Comparison of ENCODE assay signal across 11 cellular contexts in the genomic region with DNA sequence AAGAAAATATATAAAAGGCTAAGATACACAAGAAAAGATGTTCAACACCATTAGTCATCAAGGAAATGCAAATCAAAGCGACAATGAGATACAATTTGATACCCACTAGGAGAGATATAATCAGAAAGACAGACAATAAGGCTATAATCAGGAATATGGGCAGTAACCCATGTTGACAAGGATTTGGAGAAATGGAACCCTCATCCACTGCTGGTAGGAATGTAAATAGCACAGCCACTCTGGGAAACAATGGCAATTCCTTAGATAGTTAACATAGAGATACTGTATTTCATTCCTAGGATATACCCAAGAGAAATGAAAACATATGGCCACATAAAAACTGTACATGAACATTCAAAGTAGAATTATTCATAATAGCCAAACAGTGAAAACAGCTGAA. TPM values are rescaled to one million over a fixed set of nuclear protein-coding genes. Genes with fewer than 3 reads are reported as not detected.
"Had no signal": no experiment of that assay in that cellular context is flagged by ENCODE, and none has a peak within 500 bp of the region (broad histone marks: within the 10 kb centered on the region; RNA-seq: fewer than 3 reads in every experiment).

No MANE protein-coding gene starts in this region.

- H3K36me3 Mint-ChIP-seq: activated naive CD4-positive, alpha-beta T cell treated with anti-CD3 and anti-CD28 coated beads, Interleukin-2, amount 10 ng/mL, durations not matched to agents 7 days and 5 days had no signal

- H3K36me3 ChIP-seq: uterus had no signal

- H3K27me3 Mint-ChIP-seq: activated CD4-positive, alpha-beta T cell treated with anti-CD3 and anti-CD28 coated beads, Interleukin-2, amount 10 ng/mL, durations not matched to agents 24 days and 14 days; activated naive CD4-positive, alpha-beta T cell treated with anti-CD3 and anti-CD28 coated beads, Interleukin-2, amount 10 ng/mL, durations not matched to agents 7 days and 5 days had no signal

- H3K4me1 Mint-ChIP-seq: activated CD4-positive, alpha-beta T cell treated with anti-CD3 and anti-CD28 coated beads, Interleukin-2, amount 10 ng/mL, durations not matched to agents 24 days and 14 days; activated naive CD4-positive, alpha-beta T cell treated with anti-CD3 and anti-CD28 coated beads, Interleukin-2, amount 10 ng/mL, durations not matched to agents 7 days and 5 days had no signal

- H3K27ac Mint-ChIP-seq: activated CD4-positive, alpha-beta T cell treated with anti-CD3 and anti-CD28 coated beads, Interleukin-2, amount 10 ng/mL, durations not matched to agents 24 days and 14 days; activated naive CD4-positive, alpha-beta T cell treated with anti-CD3 and anti-CD28 coated beads, Interleukin-2, amount 10 ng/mL, durations not matched to agents 7 days and 5 days; activated T-helper 2 cell treated with anti-CD3 and anti-CD28 coated beads, Interferon-gamma antibody, Interleukin-2, Interleukin-4, amounts not matched to agents 10 μg/mL and 5 μg/mL and 100 μg/mL, durations not matched to agents 14 hours and 24 hours and 36 hours; T-helper 1 cell treated with Interleukin-12 subunit alpha and Interleukin-12 subunit beta and Interleukin-4 antibody, amounts not matched to agents 30 μg/mL and 1 μg/mL, for 36 hours had no signal

- H3K27me3 ChIP-seq: uterus had no signal

- ATAC-seq: right cardiac atrium had no signal

- H3K9me3 Mint-ChIP-seq: activated CD4-positive, alpha-beta T cell treated with anti-CD3 and anti-CD28 coated beads, Interleukin-2, amount 10 ng/mL, durations not matched to agents 24 days and 14 days; activated naive CD4-positive, alpha-beta T cell treated with anti-CD3 and anti-CD28 coated beads, Interleukin-2, amount 10 ng/mL, durations not matched to agents 7 days and 5 days; activated T-helper 2 cell treated with anti-CD3 and anti-CD28 coated beads, Interferon-gamma antibody, Interleukin-2, Interleukin-4, amounts not matched to agents 10 μg/mL and 5 μg/mL and 100 μg/mL, durations not matched to agents 14 hours and 24 hours and 36 hours; T-helper 1 cell treated with Interleukin-12 subunit alpha and Interleukin-12 subunit beta and Interleukin-4 antibody, amounts not matched to agents 30 μg/mL and 1 μg/mL, for 36 hours had no signal

- H3K4me3 Mint-ChIP-seq: activated CD4-positive, alpha-beta T cell treated with anti-CD3 and anti-CD28 coated beads, Interleukin-2, amount 10 ng/mL, durations not matched to agents 24 days and 14 days; activated naive CD4-positive, alpha-beta T cell treated with anti-CD3 and anti-CD28 coated beads, Interleukin-2, amount 10 ng/mL, durations not matched to agents 7 days and 5 days; T-helper 1 cell treated with Interleukin-12 subunit alpha and Interleukin-12 subunit beta and Interleukin-4 antibody, amounts not matched to agents 30 μg/mL and 1 μg/mL, for 36 hours had no signal

- DNase-seq: activated CD4-positive, alpha-beta T cell treated with anti-CD3 and anti-CD28 coated beads, Interleukin-2, amount 10 ng/mL, durations not matched to agents 24 days and 14 days; activated CD8-positive, alpha-beta memory T cell treated with anti-CD3 and anti-CD28 coated beads for 24 hours; activated naive CD4-positive, alpha-beta T cell treated with anti-CD3 and anti-CD28 coated beads, Interleukin-2, amount 10 ng/mL, durations not matched to agents 7 days and 5 days; activated T-cell treated with anti-CD3 and anti-CD28 coated beads for 4 hours; hippocampal formation; kidney glomerular epithelial cell; right cardiac atrium; uterus had no signal

- H3K4me3 ChIP-seq: smooth muscle cell, uterus had no signal

RNA-seq across cellular contexts. Expression of gene COL8A1, which starts 18.3 kb away (rescaled TPM):
- total RNA-seq: activated T-helper 2 cell treated with anti-CD3 and anti-CD28 coated beads, Interferon-gamma antibody, Interleukin-2, Interleukin-4, amounts not matched to agents 10 μg/mL and 5 μg/mL and 100 μg/mL, durations not matched to agents 14 hours and 24 hours and 36 hours had no signal
